In the genomic region with DNA sequence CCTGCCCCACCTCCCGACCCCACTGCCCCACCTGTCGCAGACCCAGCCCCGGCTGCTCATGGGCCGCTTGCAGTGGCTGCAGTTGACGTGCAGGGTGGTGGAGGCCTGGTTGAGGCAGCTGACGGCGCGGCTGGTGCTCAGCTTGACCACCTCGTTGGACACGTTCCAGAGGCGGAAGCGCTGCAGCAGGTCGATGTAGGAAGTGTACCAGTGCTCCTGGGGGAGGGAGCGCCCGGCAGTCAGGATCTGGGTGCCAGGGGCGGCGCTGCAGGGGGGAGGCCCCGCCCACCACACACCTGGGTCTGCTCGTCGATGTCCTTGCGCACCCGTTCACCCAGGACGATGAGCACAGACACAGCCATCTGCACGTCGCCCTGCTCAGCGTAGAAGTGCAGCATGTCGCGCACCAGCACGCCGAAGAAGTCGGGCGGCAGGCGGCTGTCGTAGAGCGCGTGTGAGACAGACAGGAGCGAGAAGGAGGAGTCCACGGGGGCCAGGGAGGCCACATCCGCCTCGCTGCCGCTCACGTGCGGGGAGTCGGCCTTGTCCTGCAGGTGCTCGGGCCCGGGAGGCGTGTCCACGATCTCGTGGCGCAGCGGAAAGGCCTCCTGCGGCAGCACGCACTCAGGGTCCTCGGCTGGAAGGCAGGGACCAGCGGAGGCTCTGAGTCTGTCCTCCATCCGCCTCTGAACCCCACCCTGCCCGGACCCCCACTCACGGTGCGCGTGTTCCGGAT, we compare ENCODE assay signal across 8 cellular contexts. TPM values are rescaled to one million over a fixed set of nuclear protein-coding genes. Genes with fewer than 3 reads are reported as not detected.
A peak's percentile ranks its signal among the peaks of the same experiment; 100 is the strongest.
DNase-seq lines count a peak whose midpoint lies in the region; ATAC-seq, FAIRE-seq and TF ChIP-seq lines count a peak whose summit lies in the region.

No MANE protein-coding gene starts in this region.

- H3K4me2 ChIP-seq in GM12878 (ENCODE audit: control insufficient read depth, insufficient read depth): no peak overlapping the region; the same call in 1 of the 2 replicates

- 97% methylated on average over 49 of the region's 61 CpGs for WGBS in GM12878 (ENCODE audit: insufficient coverage, insufficient replicate concordance, low lambda C conversion rate, missing lambda C conversion rate)
- WGBS in pancreas, 2 donors: 88 to 89% methylated on average over 55 to 61 of the region's 61 CpGs

- ATAC-seq in GM12878 (no peak), pancreas (no peak), HG02852 (IDR thresholded peaks at IDR 0.05; ENCODE audit: unreplicated experiment) (no peak), HG03135 (IDR thresholded peaks at IDR 0.05; ENCODE audit: unreplicated experiment) (no peak)

- SMC1A ChIA-PET in GM12878 (lab: Charles Lee; ENCODE audit: uncharacterized antibody, unreplicated experiment): no interaction called here

- peaks cover 6% of the 10 kb centered on the region; the same call in 1 of the 2 replicates for H4K20me1 ChIP-seq in GM12878 (ENCODE audit: control insufficient read depth, insufficient read depth)

- POLR2A ChIA-PET in Caco-2 (lab: Charles Lee) (interaction anchor here (1.1 kb wide), 1 partner anchor 35 kb away, joined by 4 read pairs; no protein-coding TSS in a partner anchor), GM12878 (lab: Charles Lee) (no interaction called here)

- H2AFZ ChIP-seq in GM12878 (ENCODE audit: control insufficient read depth, low read depth, low read length): no peak overlapping the region

- FAIRE-seq in GM12878 (lab: Jason Lieb, UNC) (no peak), pancreas (lab: Jason Lieb, UNC) (no peak)

- TF ChIP-seq RAD21 in GM12878 (IDR thresholded peaks at IDR 0.05; ENCODE audit: insufficient read depth, low read depth, low read length): no peak

- peak; percentile 72 to 80 for DNase-seq in Caco-2
- peak; percentile 76 to 89 for DNase-seq in NCI-H187 (lab: John Stamatoyannopoulos, UW)
- no peak for DNase-seq in GM12878 (ENCODE audit: low read depth, low spot score)
- peak in 3 of 6 donors; percentile 49 to 78 (median 64) for DNase-seq in pancreas
- no peak for DNase-seq in medulla oblongata (ENCODE audit: extremely low spot score)
- no peak for DNase-seq in NCI-H1436 (lab: John Stamatoyannopoulos, UW)

- no peak for TF ChIP-seq EP300 in GM12878 (IDR thresholded peaks at IDR 0.05; ENCODE audit: borderline replicate concordance in 1 of 2, control insufficient read depth in 1 of 2, low read depth in 2 of 2, low read length in 2 of 2)

- H3K9me3 ChIP-seq in Caco-2 (no peaks in the 10 kb centered on the region), GM12878 (replicated peaks; ENCODE audit: control insufficient read depth, insufficient read depth, low read length) (no peaks in the 10 kb centered on the region), pancreas (no peaks in the 10 kb centered on the region)

- CTCF ChIA-PET in Caco-2 (lab: Charles Lee) (no interaction called here), GM12878 (lab: Yijun Ruan, JAX) (no interaction called here)

- H3K36me3 Mint-ChIP-seq in Caco-2 (ENCODE audit: insufficient read depth, unreplicated experiment): peaks cover 60% of the 10 kb centered on the region

- no peak overlapping the region for H3K9ac ChIP-seq in GM12878 (ENCODE audit: control insufficient read depth, insufficient read depth, low read length)

- no TSS peak for BruUV-seq in Caco-2 (replicated peaks; lab: Mats Ljungman, UMichigan)
- no TSS peak for BruUV-seq in GM12878 (replicated peaks; lab: Mats Ljungman, UMichigan)

- H3K4me1 ChIP-seq in Caco-2 (peaks cover 30% of the 10 kb centered on the region), GM12878 (ENCODE audit: control insufficient read depth, insufficient read depth, low read length) (peaks cover 20% of the 10 kb centered on the region), pancreas (peaks cover 14 to 37% (median 33%) of the 10 kb centered on the region in 3 donors)

- H3K4me3 ChIP-seq in Caco-2 (ENCODE audit: low read depth, low read length): peak overlapping the region; percentile 86
- H3K4me3 ChIP-seq in GM12878: no peak overlapping the region
- H3K4me3 ChIP-seq in pancreas: peak overlapping the region; percentile 52 to 80 (median 72)

- no peak for TF ChIP-seq CTCF in Caco-2 (IDR thresholded peaks at IDR 0.05; ENCODE audit: insufficient read depth in 1 of 2, low read depth in 1 of 2, low read length in 1 of 2, severe bottlenecking in 1 of 2, unreplicated experiment in 1 of 2)
- no peak for TF ChIP-seq CTCF in GM12878 (IDR thresholded peaks at IDR 0.05 in 2 of 3, conservative IDR thresholded peaks at IDR 0.05 in 1 of 3; ENCODE audit: control insufficient read depth in 2 of 3, extremely low read depth in 1 of 3, insufficient read depth in 1 of 3, low read depth in 3 of 3, low read length in 3 of 3)
- no peak for TF ChIP-seq CTCF in pancreas (IDR thresholded peaks at IDR 0.05)

- H3K27me3 ChIP-seq in Caco-2 (replicated peaks; ENCODE audit: control insufficient read depth, insufficient read depth, low read length) (no peaks in the 10 kb centered on the region), GM12878 (replicated peaks in 1 of 2; ENCODE audit: control insufficient read depth in 2 of 2, insufficient read depth in 2 of 2, low read length in 1 of 2) (no peaks in the 10 kb centered on the region), pancreas (no peaks in the 10 kb centered on the region)

- H3K4me3 Mint-ChIP-seq in Caco-2 (ENCODE audit: unreplicated experiment): peak overlapping the region; percentile 87

- RAD21 ChIA-PET in GM12878 (lab: Charles Lee; ENCODE audit: unreplicated experiment): no interaction called here

- no peaks in the 10 kb centered on the region for H3K9me3 Mint-ChIP-seq in Caco-2 (ENCODE audit: unreplicated experiment)

- peaks cover 34% of the 10 kb centered on the region for H3K79me2 ChIP-seq in GM12878 (ENCODE audit: control insufficient read depth, insufficient read depth, low read length)

- TF ChIP-seq POLR2A in GM12878 (IDR thresholded peaks at IDR 0.05; ENCODE audit: low read depth, low read length): peak; percentile 58

- H3K27me3 Mint-ChIP-seq in Caco-2 (ENCODE audit: insufficient read depth, unreplicated experiment): no peaks in the 10 kb centered on the region

- in situ Hi-C loops in GM12878 (cut with MboI): no loop called here

- intact Hi-C loops in Caco-2 (cut with micrococcal nuclease; ENCODE audit: unreplicated experiment) (no loop called here), GM12878 (cut with micrococcal nuclease; ENCODE audit: unreplicated experiment) (loop anchor here (2.0 to 5.0 kb wide), 3 partner anchors 36 to 158 kb away; partner anchors contain the start of genes ANTKMT, CAPN15 and METTL26), pancreas (cut with DNase I) (no loop called here)

- H3K27ac ChIP-seq in GM12878 (ENCODE audit: control insufficient read depth, insufficient read depth) (no peak overlapping the region), pancreas (peak overlapping the region in 1 of 4 donors; percentile 80)

- H3K36me3 ChIP-seq in Caco-2 (ENCODE audit: control insufficient read depth, insufficient read depth, low read length) (0 out of 2 replicates have a peak, but pooled peaks cover 4% of the 10 kb centered on the region), GM12878 (ENCODE audit: control insufficient read depth in 2 of 2, insufficient read depth in 2 of 2, low read length in 1 of 2) (peaks cover 6 to 14% of the 10 kb centered on the region in 2 experiments; a peak in 2 of 4 replicates), pancreas (peaks cover 0 to 14% (median 13%) of the 10 kb centered on the region in 3 donors)

- H3K4me1 Mint-ChIP-seq in Caco-2 (ENCODE audit: low read depth, unreplicated experiment): peaks cover 3% of the 10 kb centered on the region

- peak overlapping the region; percentile 84 for H3K27ac Mint-ChIP-seq in Caco-2 (ENCODE audit: unreplicated experiment)

RNA-seq across cellular contexts. Expression of gene JMJD8, which starts 1.0 kb away (rescaled TPM):
- total RNA-seq in Caco-2 (2022) (46.7 and 52.4 TPM in 2 replicates), GM12878 (2014; rRNA removed) (30.5 and 37.6 TPM in 2 replicates), GM12878 (2014; rRNA removed; fragmentation: Illumina TruSeq; extraction: Trizol) (15.6 and 18.5 TPM in 2 replicates), GM12878 (2021) (38.2 and 39.1 TPM in 2 replicates), pancreas (10 to 100 TPM; 25.0 to 40.3 (median 30.9) TPM)
- 34.5 and 44.5 TPM in 2 replicates for total RNA-seq in GM12878 (2013; cell fraction: nucleolus; rRNA removed)
- 8.0 TPM for polyA plus RNA-seq in GM12878 (2011; ENCODE audit: low read depth)
- polyA plus RNA-seq in GM12878 (2011; rRNA removed) (8.0 and 23.5 TPM in 2 replicates), GM12878 (2014; fragmentation: Illumina TruSeq; extraction: Trizol) (8.0 and 23.9 TPM in 2 replicates), GM12878 (2014; fragmentation: Nextera tagmentation; extraction: Ambion mirVana) (1 to 10 TPM in 1 of 2 experiments, under 1 TPM in 1; 1.00 to 3.4 TPM), GM12878 (2014; rRNA removed) (46.5 and 47.2 TPM in 2 replicates), GM12878 (2016; fragmentation: Nextera tagmentation; extraction: Ambion mirVana) (10 to 100 TPM; 39.1 to 50.4 TPM), pancreas (10 to 100 TPM; 47.4 to 50.2 TPM)
- 42.2 and 55.5 TPM in 2 replicates for polyA plus RNA-seq in GM12878 (2011; cell fraction: cytosol; rRNA removed)
- 114 and 133 TPM in 2 replicates for polyA plus RNA-seq in GM12878 (2011; cell fraction: nucleus; rRNA removed)
- polyA plus RNA-seq in GM12878 (2012): 18.7 and 24.7 TPM in 2 replicates
- 10.8 and 12.3 TPM in 2 replicates for polyA minus RNA-seq in GM12878 (2011; rRNA and poly(A)+ RNA removed)
- polyA minus RNA-seq in GM12878 (2011; cell fraction: cytosol; rRNA and poly(A)+ RNA removed): 11.1 and 13.1 TPM in 2 replicates
- polyA minus RNA-seq in GM12878 (2011; cell fraction: nucleus; rRNA and poly(A)+ RNA removed): 25.0 and 41.8 TPM in 2 replicates

RNA-seq across cellular contexts. Expression of gene STUB1, which starts 4.9 kb away (rescaled TPM):
- total RNA-seq in Caco-2 (2022) (77.8 and 86.6 TPM in 2 replicates), GM12878 (2014; rRNA removed) (87.5 and 104 TPM in 2 replicates), GM12878 (2014; rRNA removed; fragmentation: Illumina TruSeq; extraction: Trizol) (63.0 and 65.8 TPM in 2 replicates), GM12878 (2021) (82.6 and 92.2 TPM in 2 replicates), pancreas (10 to 100 TPM; 40.1 to 66.1 (median 56.0) TPM)
- 15.6 and 16.6 TPM in 2 replicates for total RNA-seq in GM12878 (2013; cell fraction: nucleolus; rRNA removed)
- polyA plus RNA-seq in GM12878 (2011; ENCODE audit: low read depth): 22.5 TPM
- polyA plus RNA-seq in GM12878 (2011; rRNA removed) (25.6 and 47.6 TPM in 2 replicates), GM12878 (2014; fragmentation: Illumina TruSeq; extraction: Trizol) (16.1 and 49.7 TPM in 2 replicates), GM12878 (2014; fragmentation: Nextera tagmentation; extraction: Ambion mirVana) (10 to 100 TPM in 1 of 2 experiments, 1 to 10 TPM in 1; 4.2 to 26.6 TPM), GM12878 (2014; rRNA removed) (71.3 and 80.9 TPM in 2 replicates), GM12878 (2016; fragmentation: Nextera tagmentation; extraction: Ambion mirVana) (100 to 1,000 TPM; 120 to 136 TPM), pancreas (100 to 1,000 TPM in 1 of 2 donors, 10 to 100 TPM in 1; 89.5 to 130 TPM)
- polyA plus RNA-seq in GM12878 (2011; cell fraction: cytosol; rRNA removed): 49.7 and 69.9 TPM in 2 replicates
- 81.0 and 81.5 TPM in 2 replicates for polyA plus RNA-seq in GM12878 (2011; cell fraction: nucleus; rRNA removed)
- polyA plus RNA-seq in GM12878 (2012): 38.6 and 46.4 TPM in 2 replicates
- 16.1 and 27.4 TPM in 2 replicates for polyA minus RNA-seq in GM12878 (2011; rRNA and poly(A)+ RNA removed)
- 14.2 and 17.0 TPM in 2 replicates for polyA minus RNA-seq in GM12878 (2011; cell fraction: cytosol; rRNA and poly(A)+ RNA removed)
- polyA minus RNA-seq in GM12878 (2011; cell fraction: nucleus; rRNA and poly(A)+ RNA removed): 21.4 and 26.1 TPM in 2 replicates

RNA-seq across cellular contexts. Expression of gene WDR24, which starts 5.1 kb away (rescaled TPM):
- total RNA-seq in Caco-2 (2022): 10.8 and 11.7 TPM in 2 replicates
- 31.3 and 34.6 TPM in 2 replicates for total RNA-seq in GM12878 (2013; cell fraction: nucleolus; rRNA removed)
- 3.8 and 4.1 TPM in 2 replicates for total RNA-seq in GM12878 (2014; rRNA removed)
- 2.2 TPM in 2 replicates for total RNA-seq in GM12878 (2014; rRNA removed; fragmentation: Illumina TruSeq; extraction: Trizol)
- 16.5 and 19.7 TPM in 2 replicates for total RNA-seq in GM12878 (2021)
- 3.7 TPM for polyA plus RNA-seq in GM12878 (2011; ENCODE audit: low read depth)
- polyA plus RNA-seq in GM12878 (2011; rRNA removed): 1.2 and 3.4 TPM in 2 replicates
- polyA plus RNA-seq in GM12878 (2011; cell fraction: cytosol; rRNA removed): 6.3 and 9.4 TPM in 2 replicates
- 55.1 and 67.4 TPM in 2 replicates for polyA plus RNA-seq in GM12878 (2011; cell fraction: nucleus; rRNA removed)
- polyA plus RNA-seq in GM12878 (2012): 11.6 and 13.8 TPM in 2 replicates
- polyA plus RNA-seq in GM12878 (2014; fragmentation: Illumina TruSeq; extraction: Trizol): 0.82 and 2.6 TPM in 2 replicates
- polyA plus RNA-seq in GM12878 (2014; fragmentation: Nextera tagmentation; extraction: Ambion mirVana): under 1 TPM; 0.06 to 0.22 TPM
- 9.4 and 12.9 TPM in 2 replicates for polyA plus RNA-seq in GM12878 (2014; rRNA removed)
- polyA plus RNA-seq in GM12878 (2016; fragmentation: Nextera tagmentation; extraction: Ambion mirVana): 10 to 100 TPM; 18.8 to 20.4 TPM
- 5.0 and 11.4 TPM in 2 replicates for polyA minus RNA-seq in GM12878 (2011; rRNA and poly(A)+ RNA removed)
- polyA minus RNA-seq in GM12878 (2011; cell fraction: cytosol; rRNA and poly(A)+ RNA removed): 5.5 and 7.2 TPM in 2 replicates
- 11.7 and 18.8 TPM in 2 replicates for polyA minus RNA-seq in GM12878 (2011; cell fraction: nucleus; rRNA and poly(A)+ RNA removed)
- total RNA-seq in pancreas: 1 to 10 TPM; 3.5 to 7.5 (median 5.2) TPM
- 1 to 10 TPM; 7.9 to 8.7 TPM for polyA plus RNA-seq in pancreas

RNA-seq across cellular contexts. Expression of gene RHBDL1, which starts 9.7 kb away (rescaled TPM):
- 2.9 and 3.2 TPM in 2 replicates for total RNA-seq in Caco-2 (2022)
- total RNA-seq in GM12878 (2013; cell fraction: nucleolus; rRNA removed): 7.5 and 8.6 TPM in 2 replicates
- total RNA-seq in GM12878 (2014; rRNA removed): 0.22 and 0.28 TPM in 2 replicates
- total RNA-seq in GM12878 (2014; rRNA removed; fragmentation: Illumina TruSeq; extraction: Trizol): 0.09 TPM in 1 of 2 replicates, not detected in the other
- total RNA-seq in GM12878 (2021): 1.0 and 1.3 TPM in 2 replicates
- 0.62 TPM for polyA plus RNA-seq in GM12878 (2011; ENCODE audit: low read depth)
- polyA plus RNA-seq in GM12878 (2011; rRNA removed): 0.27 and 0.65 TPM in 2 replicates
- 0.60 and 1.5 TPM in 2 replicates for polyA plus RNA-seq in GM12878 (2011; cell fraction: cytosol; rRNA removed)
- 39.2 and 45.8 TPM in 2 replicates for polyA plus RNA-seq in GM12878 (2011; cell fraction: nucleus; rRNA removed)
- 1.5 and 2.2 TPM in 2 replicates for polyA plus RNA-seq in GM12878 (2012)
- 0.04 TPM in 1 of 2 replicates, not detected in the other for polyA plus RNA-seq in GM12878 (2014; fragmentation: Illumina TruSeq; extraction: Trizol)
- polyA plus RNA-seq in GM12878 (2014; fragmentation: Nextera tagmentation; extraction: Ambion mirVana): not detected
- polyA plus RNA-seq in GM12878 (2014; rRNA removed): 0.82 and 0.88 TPM in 2 replicates
- not detected for polyA plus RNA-seq in GM12878 (2016; fragmentation: Nextera tagmentation; extraction: Ambion mirVana)
- 0.15 TPM in 1 of 2 replicates, not detected in the other for polyA minus RNA-seq in GM12878 (2011; rRNA and poly(A)+ RNA removed)
- not detected in 2 replicates for polyA minus RNA-seq in GM12878 (2011; cell fraction: cytosol; rRNA and poly(A)+ RNA removed)
- 3.9 and 4.1 TPM in 2 replicates for polyA minus RNA-seq in GM12878 (2011; cell fraction: nucleus; rRNA and poly(A)+ RNA removed)
- 1 to 10 TPM in 1 of 6 donors, under 1 TPM in 5; 0.28 to 1.0 (median 0.84) TPM for total RNA-seq in pancreas
- polyA plus RNA-seq in pancreas: 1 to 10 TPM; 2.3 to 5.1 TPM

RNA-seq across cellular contexts. Expression of gene RHOT2, which starts 17.2 kb away (rescaled TPM):
- 96.7 and 106 TPM in 2 replicates for total RNA-seq in Caco-2 (2022)
- 119 and 139 TPM in 2 replicates for total RNA-seq in GM12878 (2013; cell fraction: nucleolus; rRNA removed)
- 57.3 and 77.8 TPM in 2 replicates for total RNA-seq in GM12878 (2014; rRNA removed)
- total RNA-seq in GM12878 (2014; rRNA removed; fragmentation: Illumina TruSeq; extraction: Trizol): 20.6 and 23.5 TPM in 2 replicates
- total RNA-seq in GM12878 (2021): 149 and 167 TPM in 2 replicates
- polyA plus RNA-seq in GM12878 (2011; ENCODE audit: low read depth): 39.2 TPM
- polyA plus RNA-seq in GM12878 (2011; rRNA removed): 31.1 and 61.9 TPM in 2 replicates
- 64.6 and 110 TPM in 2 replicates for polyA plus RNA-seq in GM12878 (2011; cell fraction: cytosol; rRNA removed)
- polyA plus RNA-seq in GM12878 (2011; cell fraction: nucleus; rRNA removed): 755 and 892 TPM in 2 replicates
- 84.4 and 122 TPM in 2 replicates for polyA plus RNA-seq in GM12878 (2012)
- 9.4 and 44.3 TPM in 2 replicates for polyA plus RNA-seq in GM12878 (2014; fragmentation: Illumina TruSeq; extraction: Trizol)
- polyA plus RNA-seq in GM12878 (2014; fragmentation: Nextera tagmentation; extraction: Ambion mirVana): 1 to 10 TPM; 3.7 to 5.6 TPM
- polyA plus RNA-seq in GM12878 (2014; rRNA removed): 174 and 190 TPM in 2 replicates
- polyA plus RNA-seq in GM12878 (2016; fragmentation: Nextera tagmentation; extraction: Ambion mirVana): 100 to 1,000 TPM; 124 to 141 TPM
- polyA minus RNA-seq in GM12878 (2011; rRNA and poly(A)+ RNA removed): 17.0 and 34.0 TPM in 2 replicates
- 28.9 and 35.5 TPM in 2 replicates for polyA minus RNA-seq in GM12878 (2011; cell fraction: cytosol; rRNA and poly(A)+ RNA removed)
- 107 and 163 TPM in 2 replicates for polyA minus RNA-seq in GM12878 (2011; cell fraction: nucleus; rRNA and poly(A)+ RNA removed)
- 10 to 100 TPM; 33.5 to 66.2 (median 45.6) TPM for total RNA-seq in pancreas
- 100 to 1,000 TPM; 260 to 265 TPM for polyA plus RNA-seq in pancreas

Comparison
In these comparisons a context has a peak if more than half of its experiments do, and no peak if none do; other contexts are left out.
1. DNase-seq: peak in Caco-2 (2 of 2) and NCI-H187 (2 of 2); none in GM12878 (single experiment), medulla oblongata (single experiment) and NCI-H1436 (single experiment).